ENCODE assay signal across 11 cellular contexts in the genomic region with DNA sequence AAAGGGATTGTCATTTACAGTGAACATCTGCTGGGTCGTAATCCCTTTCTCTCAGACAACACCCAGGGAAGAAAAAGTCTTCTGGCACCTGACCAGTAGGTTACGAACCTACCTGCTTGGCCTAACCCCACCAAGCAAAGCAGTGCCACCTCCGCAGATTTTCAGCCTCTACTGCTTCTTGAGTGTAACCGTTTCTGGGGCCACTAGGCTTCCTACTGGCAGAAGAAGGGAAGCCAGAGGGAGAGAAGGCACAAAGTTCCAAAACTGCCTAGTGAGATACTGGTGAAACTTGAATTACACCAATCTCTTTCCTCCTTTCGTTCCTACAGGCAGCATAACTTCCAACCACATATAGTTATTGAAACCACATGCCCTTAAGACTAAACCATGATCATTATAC.
"Had no signal": no experiment of that assay in that cellular context is flagged by ENCODE, and none has a peak within 500 bp of the region (broad histone marks: within the 10 kb centered on the region; RNA-seq: fewer than 3 reads in every experiment).

No MANE protein-coding gene starts in this region.

- H3K4me1 ChIP-seq: parathyroid adenoma had no signal

- DNase-seq: activated CD4-positive, alpha-beta T cell treated with anti-CD3 and anti-CD28 coated beads for 4 hours; activated effector memory CD4-positive, alpha-beta T cell treated with Interleukin-2 at 50 U/mL for 16 hours; amygdala; brain microvascular endothelial cell; effector memory CD8-positive, alpha-beta T cell; left ventricle myocardium superior; stimulated activated CD4-positive, alpha-beta T cell treated with anti-CD3 and anti-CD28 coated beads, Interleukin-4, amount 100 ng/mL, for 1 hour; stimulated activated CD8-positive, alpha-beta memory T cell treated with anti-CD3 and anti-CD28 coated beads, Interleukin-4, amount 100 ng/mL, for 48 hours had no signal

- ATAC-seq: activated naive CD4-positive, alpha-beta T cell treated with anti-CD3 and anti-CD28 coated beads, Interleukin-2, amount 50 U/mL, for 72 hours; effector memory CD8-positive, alpha-beta T cell; left ventricle myocardium superior had no signal

- H3K4me3 ChIP-seq: hepatocyte had no signal

- H3K27me3 ChIP-seq: brain microvascular endothelial cell had no signal

- H3K27ac ChIP-seq: brain microvascular endothelial cell, hepatocyte, parathyroid adenoma had no signal

- H3K36me3 ChIP-seq: brain microvascular endothelial cell had no signal
